ENCODE assay signal across 14 cellular contexts in the genomic region with DNA sequence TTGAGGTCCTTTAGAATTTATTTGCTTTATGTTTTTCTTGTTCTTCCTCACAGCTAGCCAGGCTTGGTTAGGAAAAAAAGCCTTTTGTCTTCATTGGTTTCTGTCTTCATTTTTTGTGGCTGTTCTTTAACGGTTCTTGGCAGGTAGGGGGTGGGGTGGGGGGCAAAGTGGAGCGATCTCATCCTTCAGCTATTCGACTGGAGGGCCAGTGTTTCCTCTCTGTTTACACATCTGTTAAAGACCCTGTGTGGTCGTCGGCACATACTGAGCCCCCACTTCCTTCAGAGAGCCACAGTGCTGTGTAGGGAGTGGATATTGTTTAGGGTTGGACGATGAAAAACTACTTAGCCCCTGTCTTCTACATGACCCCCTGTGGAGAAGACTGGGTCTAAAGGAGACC. TPM values are rescaled to one million over a fixed set of nuclear protein-coding genes. Genes with fewer than 3 reads are reported as not detected.
DNase-seq lines count a peak whose midpoint lies in the region; ATAC-seq, FAIRE-seq and TF ChIP-seq lines count a peak whose summit lies in the region.
"Had no signal": no experiment of that assay in that cellular context is flagged by ENCODE, and none has a peak within 500 bp of the region (broad histone marks: within the 10 kb centered on the region; RNA-seq: fewer than 3 reads in every experiment).

No MANE protein-coding gene starts in this region.

- no peak overlapping the region for H3K23ac ChIP-seq in trophoblast cell (ENCODE audit: low read length)

- H2AFZ ChIP-seq in hepatocyte (no peak overlapping the region), trophoblast cell (ENCODE audit: insufficient read depth, low read length, poor library complexity) (no peak overlapping the region)

- H3K18ac ChIP-seq in trophoblast cell (ENCODE audit: low read length): no peak overlapping the region

- H3K9me3 ChIP-seq in HEK293 (ENCODE audit: control insufficient read depth, insufficient read depth, low read depth, low read length) (no peaks in the 10 kb centered on the region), SJSA1 (replicated peaks) (no peaks in the 10 kb centered on the region), hepatocyte (ENCODE audit: low read depth) (no peaks in the 10 kb centered on the region), trophoblast cell (ENCODE audit: insufficient read depth, low read depth, low read length) (no peaks in the 10 kb centered on the region)
- H3K9me3 ChIP-seq: ovary, thoracic aorta had no signal

- FAIRE-seq in D721Med (lab: Jason Lieb, UNC): no peak

- H3K27me3 ChIP-seq in SJSA1 (replicated peaks) (no peaks in the 10 kb centered on the region), hepatocyte (no peaks in the 10 kb centered on the region), trophoblast cell (ENCODE audit: insufficient read depth, low read length) (no peaks in the 10 kb centered on the region)
- H3K27me3 ChIP-seq: ovary had no signal

- no peaks in the 10 kb centered on the region for H4K20me1 ChIP-seq in hepatocyte (ENCODE audit: insufficient read depth, poor library complexity, severe bottlenecking)

- intact Hi-C loops in Right ventricle myocardium superior (cut with DNase I): loop anchor here (10.0 kb wide), 1 partner anchor 49 kb away; no protein-coding TSS in a partner anchor

- no peak overlapping the region for H4K12ac ChIP-seq in trophoblast cell (ENCODE audit: low read depth, low read length)

- no peaks in the 10 kb centered on the region for H3K9me2 ChIP-seq in hepatocyte (replicated peaks; ENCODE audit: insufficient read depth)

- H3K4me2 ChIP-seq in hepatocyte (no peak overlapping the region), trophoblast cell (ENCODE audit: low read length) (peak overlapping the region; percentile 10)

- H2AK5ac ChIP-seq in trophoblast cell (ENCODE audit: low read length): no peak overlapping the region

- H3K4me3 ChIP-seq in HEK293 (ENCODE audit: low read depth, low read length) (no peak overlapping the region), SJSA1 (no peak overlapping the region), hepatocyte (no peak overlapping the region), trophoblast cell (ENCODE audit: low read depth, low read length) (no peak overlapping the region)
- H3K4me3 ChIP-seq: ovary, thoracic aorta had no signal

- H3K4me1 ChIP-seq in HEK293 (ENCODE audit: control insufficient read depth, insufficient read depth, low read length): no peaks in the 10 kb centered on the region
- H3K4me1 ChIP-seq in SJSA1 (replicated peaks): peaks cover 33% of the 10 kb centered on the region
- H3K4me1 ChIP-seq in hepatocyte (ENCODE audit: insufficient read depth): peaks cover 16% of the 10 kb centered on the region
- H3K4me1 ChIP-seq in trophoblast cell (ENCODE audit: control insufficient read depth in 1 of 2, insufficient read depth in 2 of 2, low read length in 2 of 2): peaks cover 7 to 14% of the 10 kb centered on the region in 2 experiments

- CTCF ChIA-PET in HEK293 (lab: Yijun Ruan, JAX): interaction anchor here (0.8 to 1.4 kb wide), 4 partner anchors 24 to 162 kb away, joined by 3 to 6 read pairs (median 4); no protein-coding TSS in a partner anchor

- in situ Hi-C loops in ACHN (cut with HindIII; ENCODE audit: low pct_ligation_motif_present, low pct_unique_long_range_greater_than_20kb, low sequenced_read_pairs): no loop called here

- H3K14ac ChIP-seq in trophoblast cell (ENCODE audit: low read length): peak overlapping the region; percentile 4

- no peak for ATAC-seq in Right ventricle myocardium superior (ENCODE audit: poor library complexity)

- POLR2A ChIA-PET in HEK293 (lab: Yijun Ruan, JAX): no interaction called here

- H3K36me3 ChIP-seq in HEK293 (ENCODE audit: control insufficient read depth in 2 of 2, insufficient read depth in 1 of 2, low read length in 2 of 2): peaks cover 26 to 48% of the 10 kb centered on the region in 2 experiments
- peaks cover 33% of the 10 kb centered on the region for H3K36me3 ChIP-seq in SJSA1
- peaks cover 7% of the 10 kb centered on the region for H3K36me3 ChIP-seq in hepatocyte (replicated peaks; ENCODE audit: insufficient read depth, low read depth)
- peaks cover 5 to 12% of the 10 kb centered on the region in 2 experiments for H3K36me3 ChIP-seq in trophoblast cell (ENCODE audit: control insufficient read depth in 1 of 2, insufficient read depth in 2 of 2, low read length in 2 of 2)
- H3K36me3 ChIP-seq: ovary had no signal

- 34% methylated on average over 6 of the region's 6 CpGs for WGBS in hepatocyte (ENCODE audit: low lambda C conversion rate, missing lambda C conversion rate)
- WGBS in trophoblast cell (ENCODE audit: extremely low coverage, insufficient coverage, insufficient read length): no CpG with 5 or more reads among the region's 6 CpGs

- H3K79me1 ChIP-seq in trophoblast cell (ENCODE audit: low read length): peaks cover 9% of the 10 kb centered on the region

- H2BK5ac ChIP-seq in trophoblast cell (ENCODE audit: low read depth, low read length, poor library complexity): peak overlapping the region; percentile 22

- H3K27ac ChIP-seq in HEK293 (ENCODE audit: extremely low read depth, low read depth, low read length): no peak overlapping the region
- H3K27ac ChIP-seq in SJSA1: peak overlapping the region; percentile 92
- H3K27ac ChIP-seq in hepatocyte: peak overlapping the region; percentile 66
- H3K27ac ChIP-seq in trophoblast cell (ENCODE audit: low read depth, low read length): peak overlapping the region; percentile 54
- H3K27ac ChIP-seq: ovary, thoracic aorta had no signal

- no peak overlapping the region for H2BK12ac ChIP-seq in trophoblast cell (ENCODE audit: low read length)

- no peak for TF ChIP-seq CTCF in HEK293 (tag by site-specific recombination; IDR thresholded peaks at IDR 0.05)
- TF ChIP-seq CTCF in hepatocyte (IDR thresholded peaks at IDR 0.05; ENCODE audit: poor library complexity): no peak
- no peak for TF ChIP-seq CTCF in D721Med (IDR thresholded peaks at IDR 0.05; ENCODE audit: insufficient read depth, missing control alignments)

- H3K9ac ChIP-seq in trophoblast cell (ENCODE audit: low read length): no peak overlapping the region

- no peak overlapping the region for H2BK120ac ChIP-seq in trophoblast cell (ENCODE audit: insufficient read depth, low read length, poor library complexity)

- DNase-seq in SJSA1 (ENCODE audit: low read depth in 1 of 2, low spot score in 2 of 2): peak; percentile 82
- DNase-seq in hepatocyte (ENCODE audit: low spot score): no peak
- no peak for DNase-seq in trophoblast cell
- DNase-seq in Right ventricle myocardium superior: no peak
- no peak for DNase-seq in D721Med (ENCODE audit: insufficient read length, low spot score)
- DNase-seq in ACHN: no peak
- DNase-seq: activated CD4-positive, CD25-positive, alpha-beta regulatory T cell; amniotic stem cell; DMS 273 treated with DMSO at 0.1 percent for 48 hours; NCI-H1092; ovary; stimulated activated CD4-positive, alpha-beta T cell treated with anti-CD3 and anti-CD28 coated beads, Interleukin-4, amount 100 ng/mL, for 4 hours had no signal

- no peak overlapping the region for H4K8ac ChIP-seq in trophoblast cell (ENCODE audit: low read depth, low read length)

- H3K79me2 ChIP-seq in hepatocyte (no peaks in the 10 kb centered on the region), trophoblast cell (ENCODE audit: control insufficient read depth, insufficient read depth, low read length, poor library complexity) (no peaks in the 10 kb centered on the region)

- H3K4ac ChIP-seq in trophoblast cell (ENCODE audit: low read depth, low read length): no peak overlapping the region

- H4K91ac ChIP-seq in trophoblast cell (ENCODE audit: low read depth, low read length): peak overlapping the region; percentile 32

TF ChIP-seq in HEK293, 187 proteins besides CTCF, POLR2A, EP300 and RAD21:
- TF ChIP-seq ZNF629 (tag by site-specific recombination; IDR thresholded peaks at IDR 0.05): no peak
- TF ChIP-seq IKZF3 (tag by site-specific recombination; IDR thresholded peaks at IDR 0.05): no peak
- TF ChIP-seq, protein P1, sequence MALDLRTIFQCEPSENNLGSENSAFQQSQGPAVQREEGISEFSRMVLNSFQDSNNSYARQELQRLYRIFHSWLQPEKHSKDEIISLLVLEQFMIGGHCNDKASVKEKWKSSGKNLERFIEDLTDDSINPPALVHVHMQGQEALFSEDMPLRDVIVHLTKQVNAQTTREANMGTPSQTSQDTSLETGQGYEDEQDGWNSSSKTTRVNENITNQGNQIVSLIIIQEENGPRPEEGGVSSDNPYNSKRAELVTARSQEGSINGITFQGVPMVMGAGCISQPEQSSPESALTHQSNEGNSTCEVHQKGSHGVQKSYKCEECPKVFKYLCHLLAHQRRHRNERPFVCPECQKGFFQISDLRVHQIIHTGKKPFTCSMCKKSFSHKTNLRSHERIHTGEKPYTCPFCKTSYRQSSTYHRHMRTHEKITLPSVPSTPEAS (tag by site-specific recombination; IDR thresholded peaks at IDR 0.05): no peak
- TF ChIP-seq ZNF223 (tag by site-specific recombination; IDR thresholded peaks at IDR 0.05): no peak
- TF ChIP-seq ZIC2 (tag by site-specific recombination; IDR thresholded peaks at IDR 0.05): peak; percentile 56
- no peak for TF ChIP-seq KLF7 (tag by site-specific recombination; IDR thresholded peaks at IDR 0.05; ENCODE audit: borderline replicate concordance)
- peak; percentile 96 for TF ChIP-seq GLIS1 (tag by site-specific recombination; IDR thresholded peaks at IDR 0.05)

RNA-seq across cellular contexts. Expression of a gene that starts 28.9 kb away (rescaled TPM):
- 50.4 and 54.8 TPM in 2 replicates for total RNA-seq in SJSA1 (2014; rRNA removed; shearing (Covaris generic))
- total RNA-seq in hepatocyte: 24.7 and 26.3 TPM in 2 replicates
- 19.3 and 23.2 TPM in 2 replicates for polyA plus RNA-seq in hepatocyte
- polyA plus RNA-seq in trophoblast cell (2013): 17.3 and 19.2 TPM in 2 replicates
- 14.9 TPM for total RNA-seq in Right ventricle myocardium superior

Comparison
In these comparisons a context has a peak if more than half of its experiments do, and no peak if none do; other contexts are left out.
1. DNase-seq: peak in SJSA1 (2 of 2); none in hepatocyte (single experiment), trophoblast cell (0 of 2), Right ventricle myocardium superior (single experiment), D721Med (single experiment) and ACHN (single experiment).